Comparison of ENCODE assay signal across 11 cellular contexts in the genomic region with DNA sequence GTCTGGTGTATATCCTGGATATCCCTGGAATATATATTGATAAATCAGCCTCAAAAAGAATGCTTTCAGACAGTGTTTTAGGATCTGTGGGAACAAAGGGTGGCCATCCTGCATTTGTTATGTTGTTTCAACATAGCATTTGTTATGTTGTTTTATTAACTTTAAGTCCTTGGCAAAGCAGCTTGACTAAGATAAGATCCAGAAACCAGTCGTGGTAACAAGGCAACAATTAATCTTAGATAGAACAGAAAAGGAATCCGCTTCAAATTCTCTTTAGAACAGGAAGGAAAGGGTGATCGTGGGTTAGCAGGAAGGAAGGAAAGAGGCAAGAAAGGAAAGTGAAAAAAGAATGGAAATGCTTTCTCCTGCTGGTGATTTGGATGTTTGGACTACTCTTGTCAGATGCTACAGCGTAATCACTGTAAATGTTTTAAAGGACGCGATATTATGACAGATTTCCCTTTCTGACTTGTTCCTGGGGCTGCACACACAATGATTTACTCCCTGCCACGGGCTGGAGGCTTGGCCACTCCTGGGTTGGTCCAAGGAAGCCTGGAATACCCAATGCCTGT.
DNase-seq lines count a peak whose midpoint lies in the region; ATAC-seq and TF ChIP-seq lines count a peak whose summit lies in the region.
"Had no signal": no experiment of that assay in that cellular context is flagged by ENCODE, and none has a peak within 500 bp of the region (broad histone marks: within the 10 kb centered on the region; RNA-seq: fewer than 3 reads in every experiment).

No MANE protein-coding gene starts in this region.

- peak overlapping the region; percentile 92 for H4K91ac ChIP-seq in trophoblast cell (ENCODE audit: low read depth, low read length)

- peak overlapping the region; percentile 85 for H2BK120ac ChIP-seq in trophoblast cell (ENCODE audit: insufficient read depth, low read length, poor library complexity)

- peak overlapping the region; percentile 78 for H2BK5ac ChIP-seq in trophoblast cell (ENCODE audit: low read depth, low read length, poor library complexity)

- no peaks in the 10 kb centered on the region for H3K27me3 Mint-ChIP-seq in T-helper 1 cell treated with Interleukin-12 subunit alpha and Interleukin-12 subunit beta and Interleukin-4 antibody, amounts not matched to agents 30 μg/mL and 1 μg/mL, for 36 hours (ENCODE audit: low read depth)
- H3K27me3 Mint-ChIP-seq in effector memory CD8-positive, alpha-beta T cell, result no peaks in the 10 kb centered on the region

- H3K79me1 ChIP-seq in trophoblast cell (ENCODE audit: low read length), result peaks cover 10% of the 10 kb centered on the region

- TF ChIP-seq EP300 in SK-N-SH (IDR thresholded peaks at IDR 0.05; ENCODE audit: borderline replicate concordance in 1 of 2, low read depth in 1 of 2, low read length in 1 of 2), result no peak

- H3K4me3 ChIP-seq in OCI-LY7 (ENCODE audit: low read depth, low read length, poor library complexity, severe bottlenecking) (no peak overlapping the region), trophoblast cell (ENCODE audit: low read depth, low read length) (no peak overlapping the region), SK-N-SH (ENCODE audit: low read depth in 2 of 2, low read length in 1 of 2) (no peak overlapping the region)
- H3K4me3 ChIP-seq: tibial artery had no signal

- peak overlapping the region; percentile 80 for H3K18ac ChIP-seq in trophoblast cell (ENCODE audit: low read length)

- WGBS in trophoblast cell (ENCODE audit: extremely low coverage, insufficient coverage, insufficient read length), result no CpG with 5 or more reads among the region's 7 CpGs
- 39% methylated on average over 7 of the region's 7 CpGs for WGBS in SK-N-SH (ENCODE audit: low lambda C conversion rate)

- no peaks in the 10 kb centered on the region for H3K79me2 ChIP-seq in OCI-LY7 (ENCODE audit: insufficient read depth, low read depth, low read length)
- peaks cover 2% of the 10 kb centered on the region for H3K79me2 ChIP-seq in trophoblast cell (ENCODE audit: control insufficient read depth, insufficient read depth, low read length, poor library complexity)
- no peaks in the 10 kb centered on the region for H3K79me2 ChIP-seq in SK-N-SH (ENCODE audit: insufficient read depth)

- no peak overlapping the region for H3K4me2 ChIP-seq in OCI-LY7 (ENCODE audit: low read length)
- no peak overlapping the region for H3K4me2 ChIP-seq in trophoblast cell (ENCODE audit: low read length)
- H3K4me2 ChIP-seq in SK-N-SH, result no peak overlapping the region

- H3K27ac Mint-ChIP-seq in T-helper 1 cell treated with Interleukin-12 subunit alpha and Interleukin-12 subunit beta and Interleukin-4 antibody, amounts not matched to agents 30 μg/mL and 1 μg/mL, for 36 hours, result peak overlapping the region; percentile 89
- peak overlapping the region; percentile 79 to 93 for H3K27ac Mint-ChIP-seq in effector memory CD8-positive, alpha-beta T cell

- CTCF ChIA-PET in OCI-LY7 (lab: Charles Lee; ENCODE audit: unreplicated experiment) (no interaction called here), SK-N-SH (lab: Yijun Ruan, JAX) (no interaction called here)

- no peaks in the 10 kb centered on the region for H3K9me2 ChIP-seq in OCI-LY7 (ENCODE audit: insufficient read depth, low read length)
- no peaks in the 10 kb centered on the region for H3K9me2 ChIP-seq in SK-N-SH

- H3K9ac ChIP-seq in trophoblast cell (ENCODE audit: low read length) (no peak overlapping the region), SK-N-SH (no peak overlapping the region)

- H3K4me1 ChIP-seq in OCI-LY7 (ENCODE audit: insufficient read depth, low read length, poor library complexity, severe bottlenecking) (no peaks in the 10 kb centered on the region), trophoblast cell (ENCODE audit: control insufficient read depth in 1 of 2, insufficient read depth in 2 of 2, low read length in 2 of 2) (peaks cover 24 to 31% of the 10 kb centered on the region in 2 experiments), SK-N-SH (ENCODE audit: control insufficient read depth in 1 of 2, insufficient read depth in 2 of 2, low read depth in 1 of 2, low read length in 1 of 2) (no peaks in the 10 kb centered on the region; a peak in 1 of 4 replicates)
- H3K4me1 ChIP-seq: tibial artery had no signal

- H3K27me3 ChIP-seq in trophoblast cell (ENCODE audit: insufficient read depth, low read length), result no peaks in the 10 kb centered on the region
- peaks cover 10% of the 10 kb centered on the region; the same call in 1 of the 2 replicates for H3K27me3 ChIP-seq in SK-N-SH (ENCODE audit: insufficient read depth)
- H3K27me3 ChIP-seq: tibial artery had no signal

- peak overlapping the region; percentile 90 for H3K14ac ChIP-seq in trophoblast cell (ENCODE audit: low read length)

- no peaks in the 10 kb centered on the region for H3F3A ChIP-seq in SK-N-SH (replicated peaks; ENCODE audit: insufficient read depth)

- peaks cover 66% of the 10 kb centered on the region for H3K4me1 Mint-ChIP-seq in T-helper 1 cell treated with Interleukin-12 subunit alpha and Interleukin-12 subunit beta and Interleukin-4 antibody, amounts not matched to agents 30 μg/mL and 1 μg/mL, for 36 hours (ENCODE audit: low read depth)
- H3K4me1 Mint-ChIP-seq in effector memory CD8-positive, alpha-beta T cell (ENCODE audit: low read depth in 2 of 2), result peaks cover 27 to 28% of the 10 kb centered on the region in 2 donors

- DNase-seq in T-helper 1 cell (no peak), OCI-LY7 (ENCODE audit: low spot score) (no peak), trophoblast cell (no peak), SK-N-SH (no peak), NCI-H748 (lab: John Stamatoyannopoulos, UW; ENCODE audit: unreplicated experiment) (no peak)
- no peak for DNase-seq in effector memory CD8-positive, alpha-beta T cell
- no peak for DNase-seq in stimulated activated naive CD4-positive, alpha-beta T cell treated with Interleukin-2 at 50 U/mL for 16 hours (lab: John Stamatoyannopoulos, UW)
- DNase-seq: right cardiac atrium, tibial artery had no signal

- H3K27ac ChIP-seq in OCI-LY7 (ENCODE audit: low read depth, low read length, poor library complexity, severe bottlenecking), result no peak overlapping the region
- H3K27ac ChIP-seq in trophoblast cell (ENCODE audit: low read depth, low read length), result peak overlapping the region; percentile 21
- no peak overlapping the region for H3K27ac ChIP-seq in SK-N-SH (ENCODE audit: low read depth in 2 of 2, low read length in 1 of 2)
- H3K27ac ChIP-seq: 22Rv1, tibial artery had no signal

- H3K9me3 ChIP-seq in OCI-LY7 (ENCODE audit: low read length) (no peaks in the 10 kb centered on the region), trophoblast cell (ENCODE audit: insufficient read depth, low read depth, low read length) (no peaks in the 10 kb centered on the region), SK-N-SH (no peaks in the 10 kb centered on the region)
- H3K9me3 ChIP-seq: tibial artery had no signal

- H3K23ac ChIP-seq in trophoblast cell (ENCODE audit: low read length), result no peak overlapping the region

- intact Hi-C loops in OCI-LY7 (cut with micrococcal nuclease; ENCODE audit: unreplicated experiment), result no loop called here

- H4K8ac ChIP-seq in trophoblast cell (ENCODE audit: low read depth, low read length), result peak overlapping the region; percentile 79

- H3K4me3 Mint-ChIP-seq in T-helper 1 cell treated with Interleukin-12 subunit alpha and Interleukin-12 subunit beta and Interleukin-4 antibody, amounts not matched to agents 30 μg/mL and 1 μg/mL, for 36 hours, result peak overlapping the region; percentile 60
- peak overlapping the region; percentile 64 to 70 for H3K4me3 Mint-ChIP-seq in effector memory CD8-positive, alpha-beta T cell

- POLR2A ChIA-PET in OCI-LY7 (lab: Charles Lee), result no interaction called here
- POLR2A ChIA-PET in SK-N-SH (lab: Yijun Ruan, JAX), result no interaction called here

- H3K36me3 Mint-ChIP-seq in T-helper 1 cell treated with Interleukin-12 subunit alpha and Interleukin-12 subunit beta and Interleukin-4 antibody, amounts not matched to agents 30 μg/mL and 1 μg/mL, for 36 hours (ENCODE audit: low read depth), result peaks cover 6% of the 10 kb centered on the region
- peaks cover 7% of the 10 kb centered on the region for H3K36me3 Mint-ChIP-seq in effector memory CD8-positive, alpha-beta T cell (ENCODE audit: insufficient read depth)

- H3K4ac ChIP-seq in trophoblast cell (ENCODE audit: low read depth, low read length), result peak overlapping the region; percentile 42

- no peaks in the 10 kb centered on the region for H3K36me3 ChIP-seq in OCI-LY7 (ENCODE audit: insufficient read depth, low read length)
- no peaks in the 10 kb centered on the region for H3K36me3 ChIP-seq in trophoblast cell (ENCODE audit: control insufficient read depth in 1 of 2, insufficient read depth in 2 of 2, low read length in 2 of 2)
- H3K36me3 ChIP-seq in SK-N-SH (replicated peaks in 1 of 2; ENCODE audit: control insufficient read depth in 1 of 2, insufficient read depth in 2 of 2, low read length in 1 of 2), result no peaks in the 10 kb centered on the region
- H3K36me3 ChIP-seq: tibial artery had no signal

- ATAC-seq in effector memory CD8-positive, alpha-beta T cell (replicated peaks), result no peak

- no peak for TF ChIP-seq RAD21 in SK-N-SH (IDR thresholded peaks at IDR 0.05; ENCODE audit: low read length)

- H3K9me3 Mint-ChIP-seq in T-helper 1 cell treated with Interleukin-12 subunit alpha and Interleukin-12 subunit beta and Interleukin-4 antibody, amounts not matched to agents 30 μg/mL and 1 μg/mL, for 36 hours, result no peaks in the 10 kb centered on the region
- no peaks in the 10 kb centered on the region for H3K9me3 Mint-ChIP-seq in effector memory CD8-positive, alpha-beta T cell

- H4K12ac ChIP-seq in trophoblast cell (ENCODE audit: low read depth, low read length), result no peak overlapping the region

- H4K20me1 ChIP-seq in OCI-LY7 (ENCODE audit: insufficient read depth, low read length) (no peaks in the 10 kb centered on the region), SK-N-SH (ENCODE audit: insufficient read depth) (no peaks in the 10 kb centered on the region)

- BruUV-seq in OCI-LY7 (replicated peaks; lab: Mats Ljungman, UMichigan), result no TSS peak

- H2BK12ac ChIP-seq in trophoblast cell (ENCODE audit: low read length), result peak overlapping the region; percentile 94

- peak overlapping the region; percentile 92 for H2AK5ac ChIP-seq in trophoblast cell (ENCODE audit: low read length)

- TF ChIP-seq CTCF in OCI-LY7 (conservative IDR thresholded peaks at IDR 0.05; ENCODE audit: low read length) (no peak), SK-N-SH (IDR thresholded peaks at IDR 0.05) (no peak)

- H2AFZ ChIP-seq in OCI-LY7 (ENCODE audit: low read length), result 0 out of 2 replicates have a peak overlapping the region, but pooled peaks have one; percentile 40
- H2AFZ ChIP-seq in trophoblast cell (ENCODE audit: insufficient read depth, low read length, poor library complexity), result peak overlapping the region; percentile 71
- no peak overlapping the region for H2AFZ ChIP-seq in SK-N-SH (ENCODE audit: low read depth)

TF ChIP-seq in SK-N-SH, 30 proteins besides CTCF, POLR2A, EP300 and RAD21 (continues in another document):
- TF ChIP-seq GABPA (IDR thresholded peaks at IDR 0.05; ENCODE audit: low read depth), result no peak
- no peak for TF ChIP-seq RCOR1 (IDR thresholded peaks at IDR 0.05; ENCODE audit: low read length)
